Comparison of ENCODE assay signal across 16 cellular contexts in genomic region chr3:151839313-151839631, GRCh38. TPM values are rescaled to one million over a fixed set of nuclear protein-coding genes. Genes with fewer than 3 reads are reported as not detected.
DNase-seq lines count a peak whose midpoint lies in the region; ATAC-seq, FAIRE-seq and TF ChIP-seq lines count a peak whose summit lies in the region.
"Had no signal": no experiment of that assay in that cellular context is flagged by ENCODE, and none has a peak within 500 bp of the region (broad histone marks: within the 10 kb centered on the region; RNA-seq: fewer than 3 reads in every experiment).

No MANE protein-coding gene starts in this region.

- no peak for FAIRE-seq in GM12892 (lab: Jason Lieb, UNC)

- no peak for TF ChIP-seq POLR2A in GM12892 (IDR thresholded peaks at IDR 0.05; ENCODE audit: low read depth, low read length)

- H3K9me3 Mint-ChIP-seq in WTC11 = no peaks in the 10 kb centered on the region
- H3K9me3 Mint-ChIP-seq in progenitor cell of endocrine pancreas (ENCODE audit: low read depth) = no peaks in the 10 kb centered on the region
- H3K9me3 Mint-ChIP-seq in mesothelial cell of epicardium = no peaks in the 10 kb centered on the region

- H3K36me3 Mint-ChIP-seq in WTC11 = no peaks in the 10 kb centered on the region
- H3K36me3 Mint-ChIP-seq in progenitor cell of endocrine pancreas (ENCODE audit: insufficient read depth) = no peaks in the 10 kb centered on the region
- no peaks in the 10 kb centered on the region for H3K36me3 Mint-ChIP-seq in mesothelial cell of epicardium
- H3K36me3 Mint-ChIP-seq: activated naive CD8-positive, alpha-beta T cell had no signal

- peak; percentile 49 for DNase-seq in DMS 273 (lab: John Stamatoyannopoulos, UW; ENCODE audit: unreplicated experiment)
- no peak for DNase-seq in DMS 273 treated with DMSO at 0.1 percent for 48 hours (lab: John Stamatoyannopoulos, UW)
- DNase-seq in NCI-H2171 treated with DMSO at 0.1 percent for 48 hours (lab: John Stamatoyannopoulos, UW) = peak; percentile 48
- no peak for DNase-seq in WTC11 (ENCODE audit: low spot score)
- no peak for DNase-seq in progenitor cell of endocrine pancreas (ENCODE audit: low spot score, unreplicated experiment)
- DNase-seq in GM12892 (ENCODE audit: insufficient read length) = no peak
- no peak for DNase-seq in mesothelial cell of epicardium (ENCODE audit: low spot score in 2 of 2, unreplicated experiment in 2 of 2)
- DNase-seq: activated CD4-positive, alpha-beta T cell treated with anti-CD3 and anti-CD28 coated beads for 1 hour; DMS79 treated with DMSO at 0.1 percent for 48 hours; NCI-H187 treated with DMSO at 0.1 percent for 48 hours had no signal

- ATAC-seq in WTC11 (peak; percentile 68), HG03039 (IDR thresholded peaks at IDR 0.05; ENCODE audit: unreplicated experiment) (no peak)

- H3K27me3 Mint-ChIP-seq in WTC11 (ENCODE audit: low read depth) = no peaks in the 10 kb centered on the region
- no peaks in the 10 kb centered on the region for H3K27me3 Mint-ChIP-seq in progenitor cell of endocrine pancreas
- no peaks in the 10 kb centered on the region for H3K27me3 Mint-ChIP-seq in mesothelial cell of epicardium (ENCODE audit: low read depth)

- CTCF ChIA-PET in WTC11 (lab: Charles Lee) = interaction anchor here (0.6 to 3.6 kb wide), 10 partner anchors 21 to 460 kb away, joined by 3 to 46 read pairs (median 4); partner anchors contain the start of gene IGSF10

- TF ChIP-seq CTCF in WTC11 (IDR thresholded peaks at IDR 0.05) (no peak; the same call in 1 of the 2 replicates), progenitor cell of endocrine pancreas (IDR thresholded peaks at IDR 0.05; ENCODE audit: unreplicated experiment) (peak; percentile 2), mesothelial cell of epicardium (IDR thresholded peaks at IDR 0.05; ENCODE audit: unreplicated experiment) (no peak)

- H3K27ac Mint-ChIP-seq in WTC11 = no peak overlapping the region
- H3K27ac Mint-ChIP-seq in progenitor cell of endocrine pancreas = no peak overlapping the region
- H3K27ac Mint-ChIP-seq in mesothelial cell of epicardium = no peak overlapping the region
- H3K27ac Mint-ChIP-seq: activated naive CD8-positive, alpha-beta T cell had no signal

- H3K4me1 Mint-ChIP-seq in WTC11 (peaks cover 14% of the 10 kb centered on the region), progenitor cell of endocrine pancreas (ENCODE audit: low read depth) (peaks cover 20% of the 10 kb centered on the region), mesothelial cell of epicardium (peaks cover 22% of the 10 kb centered on the region)

- POLR2A ChIA-PET in WTC11 (lab: Charles Lee) = no interaction called here

- H3K4me3 Mint-ChIP-seq in WTC11 = no peak overlapping the region
- no peak overlapping the region for H3K4me3 Mint-ChIP-seq in progenitor cell of endocrine pancreas (ENCODE audit: low read depth)
- H3K4me3 Mint-ChIP-seq in mesothelial cell of epicardium = no peak overlapping the region
- H3K4me3 Mint-ChIP-seq: activated naive CD8-positive, alpha-beta T cell had no signal

TF ChIP-seq in WTC11, 78 proteins besides CTCF, POLR2A, EP300 and RAD21:
- no peak for TF ChIP-seq AR (CRISPR knock-in tag; IDR thresholded peaks at IDR 0.05)
- TF ChIP-seq ZNF671 (CRISPR knock-in tag; IDR thresholded peaks at IDR 0.05) = no peak
- no peak for TF ChIP-seq ATF6 (CRISPR knock-in tag; IDR thresholded peaks at IDR 0.05)
- no peak for TF ChIP-seq FOXP1 (CRISPR knock-in tag; IDR thresholded peaks at IDR 0.05; ENCODE audit: borderline replicate concordance)
- no peak for TF ChIP-seq E2F1 (CRISPR knock-in tag; IDR thresholded peaks at IDR 0.05)
- TF ChIP-seq ZNF219 (CRISPR knock-in tag; IDR thresholded peaks at IDR 0.05; ENCODE audit: borderline replicate concordance) = no peak
- no peak for TF ChIP-seq AFF4 (CRISPR knock-in tag; IDR thresholded peaks at IDR 0.05; ENCODE audit: borderline replicate concordance)
- no peak for TF ChIP-seq ZNF317 (CRISPR knock-in tag; IDR thresholded peaks at IDR 0.05; ENCODE audit: borderline replicate concordance, low read depth)

RNA-seq across cellular contexts. Expression of gene AADAC, which starts 25.4 kb away (rescaled TPM):
- total RNA-seq in WTC11 (2021) (0.11 to 0.32 TPM in 2 of 3 replicates, not detected in the other), progenitor cell of endocrine pancreas (not detected in 2 replicates), mesothelial cell of epicardium (not detected in 3 replicates)
- polyA plus RNA-seq in GM12892 (2012; ENCODE audit: missing spikeins) = not detected
- total RNA-seq: osteocyte, sciatic nerve, SK-MEL-5 had no signal

RNA-seq across cellular contexts. Expression of gene SUCNR1, which starts 34.2 kb away (rescaled TPM):
- total RNA-seq in WTC11 (2021) (not detected in 3 replicates), progenitor cell of endocrine pancreas (0.07 and 0.16 TPM in 2 replicates), mesothelial cell of epicardium (0.13 to 0.18 TPM (median 0.13 TPM) in 3 replicates)
- polyA plus RNA-seq in GM12892 (2012; ENCODE audit: missing spikeins) = not detected
- total RNA-seq: osteocyte had no signal
- polyA plus RNA-seq: keratinocyte had no signal

Comparison
In these comparisons a context has a peak if more than half of its experiments do, and no peak if none do; other contexts are left out.
1. DNase-seq: peak in DMS 273 (single experiment) and NCI-H2171 treated with DMSO at 0.1 percent for 48 hours (single experiment); none in DMS 273 treated with DMSO at 0.1 percent for 48 hours (single experiment), WTC11 (single experiment), progenitor cell of endocrine pancreas (single experiment), GM12892 (single experiment) and mesothelial cell of epicardium (0 of 2).